ENCODE assay signal across 8 cellular contexts in genomic region chr9:87464110-87464991, GRCh38. TPM values are rescaled to one million over a fixed set of nuclear protein-coding genes. Genes with fewer than 3 reads are reported as not detected.
DNase-seq lines count a peak whose midpoint lies in the region; ATAC-seq and TF ChIP-seq lines count a peak whose summit lies in the region.

No MANE protein-coding gene starts in this region.

- no peak for TF ChIP-seq POLR2A in sigmoid colon (IDR thresholded peaks at IDR 0.05)

- CTCF ChIA-PET in HEK293 (lab: Yijun Ruan, JAX) = interaction anchor here (0.5 to 1.2 kb wide), 3 partner anchors 11 to 402 kb away, joined by 3 read pairs; no protein-coding TSS in a partner anchor

- H3K9me3 Mint-ChIP-seq in activated T-cell treated with anti-CD3 and anti-CD28 coated beads, Interleukin-2, amount 50 U/mL, for 4 hours = no peaks in the 10 kb centered on the region

- no peak for DNase-seq in activated T-cell treated with anti-CD3 and anti-CD28 coated beads, Interleukin-2, amount 50 U/mL, for 4 hours
- DNase-seq in sigmoid colon (peak; percentile 70), NCI-H2171 treated with DMSO at 0.1 percent for 48 hours (lab: John Stamatoyannopoulos, UW) (no peak), SW 1271 (lab: John Stamatoyannopoulos, UW) (no peak), 8988T (no peak), mucosa of gallbladder (ENCODE audit: low spot score) (no peak)

- POLR2A ChIA-PET in HEK293 (lab: Yijun Ruan, JAX) = no interaction called here

- peaks cover 7% of the 10 kb centered on the region for H3K4me1 Mint-ChIP-seq in activated T-cell treated with anti-CD3 and anti-CD28 coated beads, Interleukin-2, amount 50 U/mL, for 4 hours (ENCODE audit: low read depth)

- H3K4me1 ChIP-seq in HEK293 (ENCODE audit: control insufficient read depth, insufficient read depth, low read length) = no peaks in the 10 kb centered on the region
- H3K4me1 ChIP-seq in sigmoid colon = peaks cover 0 to 12% (median 7%) of the 10 kb centered on the region in 4 donors

- intact Hi-C loops in sigmoid colon (cut with DNase I) = no loop called here

- no peaks in the 10 kb centered on the region for H3K27me3 Mint-ChIP-seq in activated T-cell treated with anti-CD3 and anti-CD28 coated beads, Interleukin-2, amount 50 U/mL, for 4 hours (ENCODE audit: low read depth)

- no peaks in the 10 kb centered on the region for H3K9me3 ChIP-seq in HEK293 (ENCODE audit: control insufficient read depth, insufficient read depth, low read depth, low read length)
- H3K9me3 ChIP-seq in sigmoid colon = no peaks in the 10 kb centered on the region

- TF ChIP-seq EP300 in sigmoid colon (IDR thresholded peaks at IDR 0.05) = peak in 1 of 4 donors; percentile 10

- H3K27ac ChIP-seq in HEK293 (ENCODE audit: extremely low read depth, low read depth, low read length) = no peak overlapping the region
- peak overlapping the region; percentile 3 to 61 (median 39) for H3K27ac ChIP-seq in sigmoid colon

- H3K36me3 ChIP-seq in HEK293 (ENCODE audit: control insufficient read depth in 2 of 2, insufficient read depth in 1 of 2, low read length in 2 of 2) (no peaks in the 10 kb centered on the region), sigmoid colon (no peaks in the 10 kb centered on the region)

- WGBS in sigmoid colon, 2 donors = 59 to 65% methylated on average over 7 of the region's 7 CpGs

- ATAC-seq in GM18508 (IDR thresholded peaks at IDR 0.05; ENCODE audit: insufficient read depth, unreplicated experiment) = peak; percentile 63
- ATAC-seq in activated T-cell treated with anti-CD3 and anti-CD28 coated beads, Interleukin-2, amount 50 U/mL, for 4 hours = peak; percentile 74 to 75

- H3K36me3 Mint-ChIP-seq in activated T-cell treated with anti-CD3 and anti-CD28 coated beads, Interleukin-2, amount 50 U/mL, for 4 hours (ENCODE audit: insufficient read depth) = no peaks in the 10 kb centered on the region

- no peak for TF ChIP-seq CTCF in HEK293 (tag by site-specific recombination; IDR thresholded peaks at IDR 0.05)
- TF ChIP-seq CTCF in sigmoid colon (IDR thresholded peaks at IDR 0.05) = no peak

- H3K4me3 Mint-ChIP-seq in activated T-cell treated with anti-CD3 and anti-CD28 coated beads, Interleukin-2, amount 50 U/mL, for 4 hours = no peak overlapping the region

- H3K27me3 ChIP-seq in sigmoid colon = no peaks in the 10 kb centered on the region

- H3K4me3 ChIP-seq in HEK293 (ENCODE audit: low read depth, low read length) (no peak overlapping the region), sigmoid colon (no peak overlapping the region)

TF ChIP-seq in HEK293, 187 proteins besides CTCF, POLR2A, EP300 and RAD21:
- TF ChIP-seq GLIS2 (tag by site-specific recombination; IDR thresholded peaks at IDR 0.05) (no peak), SP7 (tag by site-specific recombination; IDR thresholded peaks at IDR 0.05) (peak; percentile 93)
TF ChIP-seq in HEK293: peak in this region for 1.

RNA-seq across cellular contexts. Expression of gene DAPK1, which starts 33.3 kb away (rescaled TPM):
- 1 to 10 TPM; 2.7 to 4.2 (median 4.0) TPM for total RNA-seq in activated T-cell treated with anti-CD3 and anti-CD28 coated beads, Interleukin-2, amount 50 U/mL, for 4 hours
- total RNA-seq in sigmoid colon = 10 to 100 TPM; 78.1 to 92.5 (median 84.4) TPM
- 1 to 10 TPM; 4.8 to 7.1 (median 5.5) TPM for polyA plus RNA-seq in sigmoid colon
- 179 TPM for total RNA-seq in mucosa of gallbladder

Comparison
In these comparisons a context has a peak if more than half of its experiments do, and no peak if none do; other contexts are left out.
1. RNA of gene DAPK1, which starts 33.3 kb away (total RNA-seq): 179 TPM in mucosa of gallbladder (single experiment) and 78.1 to 92.5 TPM in sigmoid colon; 2.7 to 4.2 TPM in activated T-cell treated with anti-CD3 and anti-CD28 coated beads, Interleukin-2, amount 50 U/mL, for 4 hours; every median in the first group is over 10 times any median in the second.